ENCODE assay signal across 25 cellular contexts in genomic region chr18:48149020-48149685, GRCh38.
"Had no signal": no experiment of that assay in that cellular context is flagged by ENCODE, and none has a peak within 500 bp of the region (broad histone marks: within the 10 kb centered on the region; RNA-seq: fewer than 3 reads in every experiment).

No MANE protein-coding gene starts in this region.

- H3K4me1 Mint-ChIP-seq: immature natural killer cell; naive B cell; stimulated activated effector memory CD8-positive, alpha-beta T cell treated with anti-CD3 and anti-CD28 coated beads, Interleukin-12 subunit alpha, Interleukin-12 subunit beta, amount 100 ng/mL, for 72 hours had no signal

- H3K9me3 ChIP-seq: heart left ventricle, left lung, lower lobe of right lung, psoas muscle, right lobe of liver, suprapubic skin, thoracic aorta, tibial artery, upper lobe of right lung, uterus had no signal

- H3K27ac ChIP-seq: heart left ventricle, left lung, lower lobe of right lung, parathyroid adenoma, psoas muscle, right lobe of liver, suprapubic skin, thoracic aorta, tibial artery, upper lobe of right lung, uterus had no signal

- H2AFZ ChIP-seq: parathyroid adenoma had no signal

- H3K27me3 ChIP-seq: heart left ventricle, left lung, right lobe of liver, suprapubic skin, tibial artery, upper lobe of right lung, uterus had no signal

- H3K36me3 ChIP-seq: heart left ventricle, left lung, lower lobe of right lung, right lobe of liver, suprapubic skin, thoracic aorta, tibial artery, upper lobe of right lung, uterus had no signal

- FAIRE-seq: islet of Langerhans, kidney had no signal

- H3K4me1 ChIP-seq: psoas muscle, uterus had no signal

- H3K79me2 ChIP-seq: parathyroid adenoma had no signal

- H3K36me3 Mint-ChIP-seq: immature natural killer cell; naive B cell; natural killer cell treated with Interleukin-12 subunit alpha and Interleukin-12 subunit beta and Interleukin-15 and Interleukin-18, amount 100 ng/mL, for 72 hours; stimulated activated effector memory CD8-positive, alpha-beta T cell treated with anti-CD3 and anti-CD28 coated beads, Interleukin-12 subunit alpha, Interleukin-12 subunit beta, amount 100 ng/mL, for 72 hours had no signal

- H3K4me3 ChIP-seq: heart left ventricle, left lung, lower lobe of right lung, psoas muscle, right lobe of liver, smooth muscle cell, suprapubic skin, thoracic aorta, tibial artery, upper lobe of right lung, uterus had no signal

- DNase-seq: heart left ventricle; hypothalamus; immature natural killer cell; kidney; left colon; lower lobe of right lung; mammary epithelial cell; mesenchymal stem cell; naive B cell; psoas muscle; right lobe of liver; stimulated activated CD4-positive, alpha-beta T cell treated with anti-CD3 and anti-CD28 coated beads, Interleukin-4, amount 100 ng/mL, for 24 hours; stimulated activated naive CD4-positive, alpha-beta T cell; upper lobe of right lung; uterus had no signal

- H3K9me3 Mint-ChIP-seq: immature natural killer cell; naive B cell; natural killer cell treated with Interleukin-12 subunit alpha and Interleukin-12 subunit beta and Interleukin-15 and Interleukin-18, amount 100 ng/mL, for 72 hours; stimulated activated effector memory CD8-positive, alpha-beta T cell treated with anti-CD3 and anti-CD28 coated beads, Interleukin-12 subunit alpha, Interleukin-12 subunit beta, amount 100 ng/mL, for 72 hours; stimulated activated naive CD8-positive, alpha-beta T cell treated with anti-CD3 and anti-CD28 coated beads, Interleukin-15, Interleukin-2, amounts not matched to agents 100 ng/mL and 50 ng/mL, for 24 hours had no signal

- H3K4me2 ChIP-seq: smooth muscle cell had no signal

- H3K9ac ChIP-seq: parathyroid adenoma had no signal

- ATAC-seq: left colon; left lung; lower lobe of right lung; natural killer cell treated with Interleukin-12 subunit alpha and Interleukin-12 subunit beta and Interleukin-15 and Interleukin-18, amount 100 ng/mL, for 72 hours; psoas muscle; right lobe of liver; stimulated activated effector memory CD8-positive, alpha-beta T cell treated with anti-CD3 and anti-CD28 coated beads, Interleukin-12 subunit alpha, Interleukin-12 subunit beta, amount 100 ng/mL, for 72 hours; upper lobe of right lung had no signal

- H3K27ac Mint-ChIP-seq: immature natural killer cell; natural killer cell treated with Interleukin-12 subunit alpha and Interleukin-12 subunit beta and Interleukin-15 and Interleukin-18, amount 100 ng/mL, for 72 hours; stimulated activated effector memory CD8-positive, alpha-beta T cell treated with anti-CD3 and anti-CD28 coated beads, Interleukin-12 subunit alpha, Interleukin-12 subunit beta, amount 100 ng/mL, for 72 hours; stimulated activated naive CD8-positive, alpha-beta T cell treated with anti-CD3 and anti-CD28 coated beads, Interleukin-15, Interleukin-2, amounts not matched to agents 100 ng/mL and 50 ng/mL, for 24 hours had no signal

- H3K4me3 Mint-ChIP-seq: immature natural killer cell; naive B cell; natural killer cell treated with Interleukin-12 subunit alpha and Interleukin-12 subunit beta and Interleukin-15 and Interleukin-18, amount 100 ng/mL, for 72 hours; stimulated activated effector memory CD8-positive, alpha-beta T cell treated with anti-CD3 and anti-CD28 coated beads, Interleukin-12 subunit alpha, Interleukin-12 subunit beta, amount 100 ng/mL, for 72 hours; stimulated activated naive CD8-positive, alpha-beta T cell treated with anti-CD3 and anti-CD28 coated beads, Interleukin-15, Interleukin-2, amounts not matched to agents 100 ng/mL and 50 ng/mL, for 24 hours had no signal
